27 cellular contexts compared by ENCODE assay signal in the genomic region with DNA sequence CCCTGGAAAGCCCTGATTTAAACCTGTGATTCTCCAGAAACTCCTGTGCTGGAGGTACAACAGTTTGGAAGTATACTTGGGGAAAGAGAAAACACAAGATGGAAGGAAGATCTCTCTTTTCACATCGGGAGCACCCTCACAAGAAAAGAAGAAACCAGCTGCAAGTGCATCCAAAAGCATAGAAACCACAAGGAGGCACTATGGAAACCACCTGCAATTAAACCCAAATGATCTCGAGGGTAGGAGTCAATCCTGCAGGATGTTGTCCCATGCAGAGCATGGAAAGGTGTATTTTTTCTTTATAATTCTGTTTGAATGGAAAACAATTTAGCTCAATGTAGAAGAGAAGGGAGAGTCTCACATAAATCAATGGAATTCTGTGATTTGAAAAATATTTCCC.
DNase-seq lines count a peak whose midpoint lies in the region; ATAC-seq and TF ChIP-seq lines count a peak whose summit lies in the region.
"Had no signal": no experiment of that assay in that cellular context is flagged by ENCODE, and none has a peak within 500 bp of the region (broad histone marks: within the 10 kb centered on the region; RNA-seq: fewer than 3 reads in every experiment).

No MANE protein-coding gene starts in this region.

- H3K4me1 ChIP-seq in cardiac muscle cell (ENCODE audit: low read depth) (no peaks in the 10 kb centered on the region), foreskin keratinocyte (peaks cover 6% of the 10 kb centered on the region), colonic mucosa (no peaks in the 10 kb centered on the region)
- H3K4me1 ChIP-seq: esophagus muscularis mucosa, lower lobe of right lung had no signal

- H3K9me3 Mint-ChIP-seq in activated naive CD8-positive, alpha-beta T cell treated with anti-CD3 and anti-CD28 coated beads, Interleukin-2, amount 50 U/mL, for 24 hours: peaks cover 20% of the 10 kb centered on the region

- DNase-seq in cardiac muscle cell (ENCODE audit: low read depth in 1 of 2, low spot score in 1 of 2) (no peak), left cardiac atrium (no peak), RPMI7951 (ENCODE audit: low read depth) (peak; percentile 19), foreskin keratinocyte (no peak), colonic mucosa (no peak), mesenteric fat pad (ENCODE audit: low spot score) (no peak)
- DNase-seq in activated naive CD8-positive, alpha-beta T cell treated with anti-CD3 and anti-CD28 coated beads, Interleukin-2, amount 50 U/mL, for 24 hours: no peak
- DNase-seq: activated CD4-positive, alpha-beta T cell treated with anti-CD3 and anti-CD28 coated beads for 1 hour; activated CD8-positive, alpha-beta memory T cell treated with anti-CD3 and anti-CD28 coated beads for 24 hours; activated naive CD4-positive, alpha-beta T cell; activated T-cell treated with anti-CD3 and anti-CD28 coated beads, Interleukin-2, amount 50 U/mL, for 4 hours; COR-L47; cortex of kidney; lower lobe of right lung; MM.1S; NCI-H1436; NCI-H2107; NCI-H446 treated with DMSO at 0.1 percent for 48 hours; Right ventricle myocardium superior; stimulated activated CD4-positive, alpha-beta T cell treated with anti-CD3 and anti-CD28 coated beads, Interleukin-15, amount 100 ng/mL, for 24 hours; T-cell; tibial artery had no signal

- H3K9me3 ChIP-seq in cardiac muscle cell (ENCODE audit: low read depth) (no peaks in the 10 kb centered on the region), colonic mucosa (no peaks in the 10 kb centered on the region)
- H3K9me3 ChIP-seq: esophagus muscularis mucosa, tibial artery had no signal

- no peaks in the 10 kb centered on the region for H3K27me3 Mint-ChIP-seq in activated naive CD8-positive, alpha-beta T cell treated with anti-CD3 and anti-CD28 coated beads, Interleukin-2, amount 50 U/mL, for 24 hours
- H3K27me3 Mint-ChIP-seq: B cell; stimulated activated naive CD8-positive, alpha-beta T cell treated with anti-CD3 and anti-CD28 coated beads, Interleukin-15, Interleukin-2, amounts not matched to agents 100 ng/mL and 50 ng/mL, for 24 hours; T-cell had no signal

- intact Hi-C loops in left cardiac atrium (cut with DNase I) (no loop called here), colonic mucosa (cut with DNase I) (no loop called here)

- H3K36me3 Mint-ChIP-seq in activated naive CD8-positive, alpha-beta T cell treated with anti-CD3 and anti-CD28 coated beads, Interleukin-2, amount 50 U/mL, for 24 hours (ENCODE audit: low read depth): no peaks in the 10 kb centered on the region
- H3K36me3 Mint-ChIP-seq: T-cell had no signal

- H3K4me3 ChIP-seq in cardiac muscle cell: no peak overlapping the region
- no peak overlapping the region for H3K4me3 ChIP-seq in colonic mucosa
- H3K4me3 ChIP-seq: esophagus muscularis mucosa, lower lobe of right lung, tibial artery had no signal

- H3K27ac ChIP-seq in cardiac muscle cell: no peak overlapping the region
- no peak overlapping the region for H3K27ac ChIP-seq in foreskin keratinocyte
- H3K27ac ChIP-seq in colonic mucosa: no peak overlapping the region
- H3K27ac ChIP-seq: esophagus muscularis mucosa, lower lobe of right lung, tibial artery had no signal

- H3K9ac ChIP-seq in colonic mucosa (ENCODE audit: low read depth in 2 of 2, low read length in 2 of 2): no peak overlapping the region

- H3K36me3 ChIP-seq in cardiac muscle cell: no peaks in the 10 kb centered on the region
- no peaks in the 10 kb centered on the region for H3K36me3 ChIP-seq in colonic mucosa
- H3K36me3 ChIP-seq: esophagus muscularis mucosa, lower lobe of right lung, tibial artery had no signal

- peak; percentile 5 for TF ChIP-seq CTCF in cardiac muscle cell (IDR thresholded peaks at IDR 0.05; ENCODE audit: low read depth, low read length)
- peak; percentile 39 for TF ChIP-seq CTCF in foreskin keratinocyte (conservative IDR thresholded peaks at IDR 0.05)
- TF ChIP-seq CTCF in colonic mucosa (IDR thresholded peaks at IDR 0.05): no peak

- H3K4me3 Mint-ChIP-seq in activated naive CD8-positive, alpha-beta T cell treated with anti-CD3 and anti-CD28 coated beads, Interleukin-2, amount 50 U/mL, for 24 hours: no peak overlapping the region
- H3K4me3 Mint-ChIP-seq: activated T-cell treated with anti-CD3 and anti-CD28 coated beads, Interleukin-2, amount 50 U/mL, for 4 hours; B cell; neural crest cell; stimulated activated naive CD8-positive, alpha-beta T cell treated with anti-CD3 and anti-CD28 coated beads, Interleukin-15, Interleukin-2, amounts not matched to agents 100 ng/mL and 50 ng/mL, for 24 hours; T-cell had no signal

- ATAC-seq in left cardiac atrium: no peak
- ATAC-seq in foreskin keratinocyte: no peak
- ATAC-seq in GM18867 (IDR thresholded peaks at IDR 0.05; ENCODE audit: unreplicated experiment): no peak
- no peak for ATAC-seq in activated naive CD8-positive, alpha-beta T cell treated with anti-CD3 and anti-CD28 coated beads, Interleukin-2, amount 50 U/mL, for 24 hours
- ATAC-seq: activated T-cell treated with anti-CD3 and anti-CD28 coated beads, Interleukin-2, amount 50 U/mL, for 4 hours; lower lobe of right lung; T-cell had no signal

- no peak overlapping the region for H3K27ac Mint-ChIP-seq in activated naive CD8-positive, alpha-beta T cell treated with anti-CD3 and anti-CD28 coated beads, Interleukin-2, amount 50 U/mL, for 24 hours
- H3K27ac Mint-ChIP-seq: B cell; stimulated activated naive CD8-positive, alpha-beta T cell treated with anti-CD3 and anti-CD28 coated beads, Interleukin-15, Interleukin-2, amounts not matched to agents 100 ng/mL and 50 ng/mL, for 24 hours; T-cell had no signal

- no peaks in the 10 kb centered on the region for H3K4me1 Mint-ChIP-seq in activated naive CD8-positive, alpha-beta T cell treated with anti-CD3 and anti-CD28 coated beads, Interleukin-2, amount 50 U/mL, for 24 hours
- H3K4me1 Mint-ChIP-seq: B cell, neural crest cell, T-cell had no signal

- H3K27me3 ChIP-seq in cardiac muscle cell: no peaks in the 10 kb centered on the region
- H3K27me3 ChIP-seq in foreskin keratinocyte: no peaks in the 10 kb centered on the region
- no peaks in the 10 kb centered on the region for H3K27me3 ChIP-seq in colonic mucosa
- H3K27me3 ChIP-seq: esophagus muscularis mucosa, tibial artery had no signal
